In the genomic region with DNA sequence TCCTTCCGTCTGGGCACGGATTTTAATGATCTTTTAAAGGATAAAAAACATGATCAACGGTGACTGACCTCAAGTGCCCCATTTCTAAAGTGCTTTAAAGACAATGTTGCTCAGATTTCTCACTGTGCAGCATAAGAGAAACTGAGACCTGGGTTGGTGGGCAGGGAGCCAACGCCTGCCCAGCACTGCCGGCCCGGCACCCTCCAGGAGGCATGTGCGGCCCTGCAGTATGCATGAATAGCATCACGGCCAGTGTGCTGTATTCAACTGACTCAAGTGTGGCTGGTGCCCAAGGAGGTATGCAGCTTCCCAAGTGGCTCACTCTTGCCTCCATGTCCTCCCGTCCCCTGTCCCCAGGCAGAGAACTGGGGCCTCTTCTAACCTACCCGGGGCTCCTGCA, we compare ENCODE assay signal across 21 cellular contexts.
"Had no signal": no experiment of that assay in that cellular context is flagged by ENCODE, and none has a peak within 500 bp of the region (broad histone marks: within the 10 kb centered on the region; RNA-seq: fewer than 3 reads in every experiment).

No MANE protein-coding gene starts in this region.

- H3K27ac Mint-ChIP-seq: activated CD4-positive, alpha-beta T cell treated with anti-CD3 and anti-CD28 coated beads, Interleukin-2, amount 10 ng/mL, durations not matched to agents 24 days and 14 days; activated CD8-positive, alpha-beta T cell treated with anti-CD3 and anti-CD28 coated beads for 36 hours; brain; dendritic cell treated with granulocyte-macrophage colony-stimulating factor and Interleukin-4, amounts not matched to agents 40 ng/mL and 50 ng/mL, for 4 days; natural killer cell; stimulated activated effector memory CD8-positive, alpha-beta T cell treated with anti-CD3 and anti-CD28 coated beads, Interleukin-12 subunit alpha, Interleukin-12 subunit beta, amount 100 ng/mL, for 72 hours; T-helper 1 cell treated with Interleukin-12 subunit alpha and Interleukin-12 subunit beta and Interleukin-4 antibody, amounts not matched to agents 30 μg/mL and 1 μg/mL, for 36 hours had no signal

- H3K9me3 ChIP-seq: prostate gland, right lobe of liver, stomach, suprapubic skin, tibial nerve had no signal

- H3K4me1 ChIP-seq: foreskin keratinocyte had no signal

- H3K4me3 Mint-ChIP-seq: activated CD4-positive, alpha-beta T cell treated with anti-CD3 and anti-CD28 coated beads, Interleukin-2, amount 10 ng/mL, durations not matched to agents 24 days and 14 days; activated CD8-positive, alpha-beta T cell treated with anti-CD3 and anti-CD28 coated beads for 36 hours; brain; dendritic cell treated with granulocyte-macrophage colony-stimulating factor and Interleukin-4, amounts not matched to agents 40 ng/mL and 50 ng/mL, for 4 days; natural killer cell; stimulated activated effector memory CD8-positive, alpha-beta T cell treated with anti-CD3 and anti-CD28 coated beads, Interleukin-12 subunit alpha, Interleukin-12 subunit beta, amount 100 ng/mL, for 72 hours; T-helper 1 cell treated with Interleukin-12 subunit alpha and Interleukin-12 subunit beta and Interleukin-4 antibody, amounts not matched to agents 30 μg/mL and 1 μg/mL, for 36 hours had no signal

- H3K27me3 ChIP-seq: foreskin keratinocyte, right lobe of liver, stomach, suprapubic skin, tibial nerve had no signal

- ATAC-seq: activated CD8-positive, alpha-beta T cell treated with anti-CD3 and anti-CD28 coated beads for 36 hours; activated naive CD4-positive, alpha-beta T cell treated with anti-CD3 and anti-CD28 coated beads, Interleukin-2, amount 50 U/mL, for 72 hours; foreskin keratinocyte; natural killer cell; stimulated activated effector memory CD8-positive, alpha-beta T cell treated with anti-CD3 and anti-CD28 coated beads, Interleukin-12 subunit alpha, Interleukin-12 subunit beta, amount 100 ng/mL, for 72 hours had no signal

- H3K9me3 Mint-ChIP-seq: activated CD4-positive, alpha-beta T cell treated with anti-CD3 and anti-CD28 coated beads, Interleukin-2, amount 10 ng/mL, durations not matched to agents 24 days and 14 days; activated CD8-positive, alpha-beta T cell treated with anti-CD3 and anti-CD28 coated beads for 36 hours; activated naive CD4-positive, alpha-beta T cell treated with anti-CD3 and anti-CD28 coated beads, Interleukin-2, amount 50 U/mL, for 72 hours; brain; dendritic cell treated with granulocyte-macrophage colony-stimulating factor and Interleukin-4, amounts not matched to agents 40 ng/mL and 50 ng/mL, for 4 days; natural killer cell; stimulated activated effector memory CD8-positive, alpha-beta T cell treated with anti-CD3 and anti-CD28 coated beads, Interleukin-12 subunit alpha, Interleukin-12 subunit beta, amount 100 ng/mL, for 72 hours; T-helper 1 cell treated with Interleukin-12 subunit alpha and Interleukin-12 subunit beta and Interleukin-4 antibody, amounts not matched to agents 30 μg/mL and 1 μg/mL, for 36 hours had no signal

- H3K27me3 Mint-ChIP-seq: activated CD4-positive, alpha-beta T cell treated with anti-CD3 and anti-CD28 coated beads, Interleukin-2, amount 10 ng/mL, durations not matched to agents 24 days and 14 days; activated CD8-positive, alpha-beta T cell treated with anti-CD3 and anti-CD28 coated beads for 36 hours; brain; dendritic cell treated with granulocyte-macrophage colony-stimulating factor and Interleukin-4, amounts not matched to agents 40 ng/mL and 50 ng/mL, for 4 days had no signal

- H3K27ac ChIP-seq: foreskin keratinocyte, prostate gland, suprapubic skin, tibial nerve had no signal

- DNase-seq: activated CD4-positive, alpha-beta T cell treated with anti-CD3 and anti-CD28 coated beads, Interleukin-2, amount 10 ng/mL, durations not matched to agents 24 days and 14 days; activated CD8-positive, alpha-beta T cell treated with anti-CD3 and anti-CD28 coated beads for 36 hours; aorta; caudate nucleus; effector CD4-positive, alpha-beta T cell; erythroblast; foreskin keratinocyte; kidney; midbrain; natural killer cell; stimulated activated CD4-positive, alpha-beta T cell treated with anti-CD3 and anti-CD28 coated beads, Interleukin-2, amount 100 ng/mL, for 24 hours; stomach had no signal

- H3K36me3 ChIP-seq: prostate gland had no signal

- H3K36me3 Mint-ChIP-seq: natural killer cell had no signal

- H3K4me1 Mint-ChIP-seq: activated CD4-positive, alpha-beta T cell treated with anti-CD3 and anti-CD28 coated beads, Interleukin-2, amount 10 ng/mL, durations not matched to agents 24 days and 14 days; natural killer cell had no signal

- H3K4me3 ChIP-seq: prostate gland, stomach, suprapubic skin, tibial nerve had no signal
